ENCODE assay signal across 28 cellular contexts in the genomic region with DNA sequence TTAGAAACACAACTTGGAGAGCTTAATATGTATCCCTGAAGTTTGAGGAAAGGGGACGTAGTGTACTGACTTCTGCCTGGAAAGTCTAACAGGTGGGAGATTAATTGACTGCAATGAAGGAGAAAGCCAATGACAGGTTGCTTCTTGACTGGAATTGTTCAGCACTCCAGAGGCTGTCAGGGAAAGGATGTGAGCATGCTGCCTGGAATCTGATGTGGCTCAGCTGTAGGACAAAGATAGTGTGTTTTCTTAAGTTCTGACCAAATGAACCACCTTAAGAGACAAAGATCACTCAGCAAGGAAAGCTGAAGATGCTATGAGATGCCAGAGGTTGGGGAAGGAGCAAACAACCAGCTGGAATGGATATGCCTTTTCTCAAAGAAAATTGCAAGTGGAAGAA.
"Had no signal": no experiment of that assay in that cellular context is flagged by ENCODE, and none has a peak within 500 bp of the region (broad histone marks: within the 10 kb centered on the region; RNA-seq: fewer than 3 reads in every experiment).

No MANE protein-coding gene starts in this region.

- H3K27ac ChIP-seq: brain microvascular endothelial cell, esophagus muscularis mucosa, gastrocnemius medialis, right atrium auricular region, spleen, tibial nerve, WERI-Rb-1 had no signal

- FAIRE-seq: astrocyte had no signal

- H3K9me3 ChIP-seq: esophagus muscularis mucosa, gastrocnemius medialis had no signal

- H3K4me1 ChIP-seq: esophagus muscularis mucosa, gastrocnemius medialis, right atrium auricular region had no signal

- H3K4me3 ChIP-seq: esophagus muscularis mucosa, gastrocnemius medialis, right atrium auricular region, spleen, tibial nerve had no signal

- H3K27me3 ChIP-seq: brain microvascular endothelial cell, gastrocnemius medialis, right atrium auricular region, spleen, tibial nerve had no signal

- H3K27ac Mint-ChIP-seq: activated CD4-positive, alpha-beta memory T cell treated with anti-CD3 and anti-CD28 coated beads for 36 hours; activated CD4-positive, alpha-beta T cell treated with anti-CD3 and anti-CD28 coated beads, Interleukin-2, amount 10 ng/mL, durations not matched to agents 24 days and 14 days; activated naive CD4-positive, alpha-beta T cell treated with anti-CD3 and anti-CD28 coated beads, Interleukin-2, amount 10 ng/mL, durations not matched to agents 7 days and 5 days; activated naive CD8-positive, alpha-beta T cell treated with anti-CD3 and anti-CD28 coated beads, Interleukin-2, amount 10 ng/mL, durations not matched to agents 7 days and 5 days; activated T-cell treated with anti-CD3 and anti-CD28 coated beads, Interleukin-2, amount 50 U/mL, for 24 hours; endodermal cell; naive thymus-derived CD8-positive, alpha-beta T cell; T-helper 1 cell treated with Interleukin-12 subunit alpha and Interleukin-12 subunit beta and Interleukin-4 antibody, amounts not matched to agents 30 μg/mL and 1 μg/mL, for 36 hours had no signal

- ATAC-seq: activated CD4-positive, CD25-positive, alpha-beta regulatory T cell treated with anti-CD3 and anti-CD28 coated beads, Interleukin-2, amount 50 U/mL, for 24 hours; gastrocnemius medialis; left colon; naive thymus-derived CD8-positive, alpha-beta T cell had no signal

- H3K4me1 Mint-ChIP-seq: activated CD4-positive, alpha-beta T cell treated with anti-CD3 and anti-CD28 coated beads, Interleukin-2, amount 10 ng/mL, durations not matched to agents 24 days and 14 days; activated naive CD4-positive, alpha-beta T cell treated with anti-CD3 and anti-CD28 coated beads, Interleukin-2, amount 10 ng/mL, durations not matched to agents 7 days and 5 days; activated naive CD8-positive, alpha-beta T cell treated with anti-CD3 and anti-CD28 coated beads, Interleukin-2, amount 10 ng/mL, durations not matched to agents 7 days and 5 days; naive thymus-derived CD8-positive, alpha-beta T cell had no signal

- H3K36me3 Mint-ChIP-seq: activated CD4-positive, alpha-beta memory T cell treated with anti-CD3 and anti-CD28 coated beads for 36 hours; activated naive CD4-positive, alpha-beta T cell treated with anti-CD3 and anti-CD28 coated beads, Interleukin-2, amount 10 ng/mL, durations not matched to agents 7 days and 5 days; activated naive CD8-positive, alpha-beta T cell treated with anti-CD3 and anti-CD28 coated beads, Interleukin-2, amount 10 ng/mL, durations not matched to agents 7 days and 5 days had no signal

- H3K9me3 Mint-ChIP-seq: activated CD4-positive, alpha-beta memory T cell treated with anti-CD3 and anti-CD28 coated beads for 36 hours; activated CD4-positive, alpha-beta T cell treated with anti-CD3 and anti-CD28 coated beads, Interleukin-2, amount 10 ng/mL, durations not matched to agents 24 days and 14 days; activated naive CD4-positive, alpha-beta T cell treated with anti-CD3 and anti-CD28 coated beads, Interleukin-2, amount 10 ng/mL, durations not matched to agents 7 days and 5 days; activated naive CD8-positive, alpha-beta T cell treated with anti-CD3 and anti-CD28 coated beads, Interleukin-2, amount 10 ng/mL, durations not matched to agents 7 days and 5 days; activated T-cell treated with anti-CD3 and anti-CD28 coated beads, Interleukin-2, amount 50 U/mL, for 24 hours; T-helper 1 cell treated with Interleukin-12 subunit alpha and Interleukin-12 subunit beta and Interleukin-4 antibody, amounts not matched to agents 30 μg/mL and 1 μg/mL, for 36 hours had no signal

- H3K36me3 ChIP-seq: brain microvascular endothelial cell, esophagus muscularis mucosa, gastrocnemius medialis, right atrium auricular region, spleen, tibial nerve, WERI-Rb-1 had no signal

- H3K27me3 Mint-ChIP-seq: activated CD4-positive, alpha-beta T cell treated with anti-CD3 and anti-CD28 coated beads, Interleukin-2, amount 10 ng/mL, durations not matched to agents 24 days and 14 days had no signal

- DNase-seq: activated CD4-positive, alpha-beta memory T cell treated with anti-CD3 and anti-CD28 coated beads for 36 hours; activated CD4-positive, alpha-beta T cell treated with anti-CD3 and anti-CD28 coated beads, Interleukin-2, amount 10 ng/mL, durations not matched to agents 24 days and 14 days; activated CD8-positive, alpha-beta memory T cell treated with anti-CD3 and anti-CD28 coated beads, Interleukin-2, amount 50 U/mL, for 48 hours; activated gamma-delta T cell; activated naive CD4-positive, alpha-beta T cell treated with anti-CD3 and anti-CD28 coated beads, Interleukin-2, amount 10 ng/mL, durations not matched to agents 7 days and 5 days; activated naive CD8-positive, alpha-beta T cell treated with anti-CD3 and anti-CD28 coated beads, Interleukin-2, amount 10 ng/mL, durations not matched to agents 7 days and 5 days; activated T-cell treated with anti-CD3 and anti-CD28 coated beads, Interleukin-2, amount 50 U/mL, for 24 hours; amniotic stem cell; brain microvascular endothelial cell; central memory CD4-positive, alpha-beta T cell; endodermal cell; gastrocnemius medialis; glutamatergic neuron; kidney; left colon; midbrain; naive thymus-derived CD8-positive, alpha-beta T cell; spleen; stimulated activated naive CD4-positive, alpha-beta T cell; T1000; WERI-Rb-1 had no signal

- H3K4me3 Mint-ChIP-seq: activated CD4-positive, alpha-beta memory T cell treated with anti-CD3 and anti-CD28 coated beads for 36 hours; activated CD4-positive, alpha-beta T cell treated with anti-CD3 and anti-CD28 coated beads, Interleukin-2, amount 10 ng/mL, durations not matched to agents 24 days and 14 days; activated naive CD4-positive, alpha-beta T cell treated with anti-CD3 and anti-CD28 coated beads, Interleukin-2, amount 10 ng/mL, durations not matched to agents 7 days and 5 days; activated naive CD8-positive, alpha-beta T cell treated with anti-CD3 and anti-CD28 coated beads, Interleukin-2, amount 10 ng/mL, durations not matched to agents 7 days and 5 days; activated T-cell treated with anti-CD3 and anti-CD28 coated beads, Interleukin-2, amount 50 U/mL, for 24 hours; endodermal cell; naive thymus-derived CD8-positive, alpha-beta T cell; neural crest cell; T-helper 1 cell treated with Interleukin-12 subunit alpha and Interleukin-12 subunit beta and Interleukin-4 antibody, amounts not matched to agents 30 μg/mL and 1 μg/mL, for 36 hours had no signal
